Comparison of ENCODE assay signal across 9 cellular contexts in the genomic region with DNA sequence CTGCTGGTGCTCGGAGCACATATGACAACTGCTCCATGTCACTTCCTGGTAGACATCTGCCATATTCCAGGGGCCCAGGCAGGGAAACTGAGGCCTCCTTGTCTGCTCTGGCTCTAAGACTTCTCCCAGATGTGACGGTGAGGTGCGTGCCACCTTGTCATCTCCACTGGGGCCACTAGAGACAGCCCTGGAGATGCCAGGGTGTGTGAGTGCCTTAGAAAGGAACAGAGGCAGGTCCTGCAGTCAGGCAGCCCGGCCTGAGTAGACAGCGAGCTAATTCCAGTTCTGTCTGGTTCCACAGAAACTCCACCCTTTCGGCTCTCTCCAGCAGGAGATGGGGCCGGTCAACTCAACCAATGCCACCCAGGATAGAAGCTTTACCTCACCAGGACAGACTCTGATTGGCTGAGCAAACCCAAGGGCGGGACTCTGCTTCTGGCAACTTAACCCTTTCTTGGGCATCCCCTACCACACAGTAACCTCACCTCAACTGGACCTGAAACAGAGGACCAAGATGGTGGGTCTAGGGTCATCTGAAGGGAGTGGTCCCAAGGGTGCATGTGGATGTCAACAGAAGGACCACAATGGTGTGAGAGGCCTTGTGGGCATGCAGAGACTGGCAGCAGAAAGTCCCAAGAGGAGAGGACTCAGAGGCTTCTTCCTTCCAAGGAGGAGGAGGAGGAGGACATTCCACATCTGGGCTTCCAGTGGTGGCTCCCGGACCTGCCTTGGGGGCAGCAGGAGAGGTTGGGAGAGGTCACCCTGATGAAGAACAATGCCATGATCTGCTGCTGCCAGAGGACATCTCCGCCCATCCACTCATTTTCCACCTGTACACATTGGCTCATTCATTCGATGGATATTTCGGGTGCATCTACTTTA.
DNase-seq lines count a peak whose midpoint lies in the region; ATAC-seq, FAIRE-seq and TF ChIP-seq lines count a peak whose summit lies in the region.
"Had no signal": no experiment of that assay in that cellular context is flagged by ENCODE, and none has a peak within 500 bp of the region (broad histone marks: within the 10 kb centered on the region; RNA-seq: fewer than 3 reads in every experiment).

No MANE protein-coding gene starts in this region.

- H3K79me2 ChIP-seq in DOHH2 (ENCODE audit: control insufficient read depth, low read length) (no peaks in the 10 kb centered on the region), H1 (ENCODE audit: control insufficient read depth in 1 of 2, insufficient read depth in 2 of 2, low read length in 2 of 2) (no peaks in the 10 kb centered on the region)

- H4K5ac ChIP-seq in H1 (ENCODE audit: insufficient read length, low read depth, low read length): no peak overlapping the region

- peak; percentile 12 for DNase-seq in NCI-H82 treated with DMSO at 0.1 percent for 48 hours (lab: John Stamatoyannopoulos, UW; ENCODE audit: unreplicated experiment)
- DNase-seq in H1 (ENCODE audit: low read depth in 1 of 2, low spot score in 2 of 2): peak in 1 of 2 experiments; percentile 66
- no peak for DNase-seq in NCI-H446 (lab: John Stamatoyannopoulos, UW)
- DNase-seq in DMS153 treated with DMSO at 0.1 percent for 48 hours (lab: John Stamatoyannopoulos, UW; ENCODE audit: unreplicated experiment): no peak
- no peak for DNase-seq in amniotic stem cell (lab: John Stamatoyannopoulos, UW)

- H3K14ac ChIP-seq in H1 (ENCODE audit: insufficient read length): no peak overlapping the region

- TF ChIP-seq CTCF in DOHH2 (IDR thresholded peaks at IDR 0.05; ENCODE audit: low read depth, low read length, poor library complexity, severe bottlenecking) (no peak), H1 (IDR thresholded peaks at IDR 0.05; ENCODE audit: control extremely low read depth in 1 of 3, insufficient read depth in 1 of 3, low read depth in 1 of 3, low read length in 3 of 3) (no peak)

- peak overlapping the region; percentile 76 for H4K8ac ChIP-seq in H1 (ENCODE audit: extremely low read depth, insufficient read depth, low read length)

- H3F3A ChIP-seq in DOHH2 (ENCODE audit: control insufficient read depth, insufficient read depth): no peaks in the 10 kb centered on the region

- peak; percentile 48 for FAIRE-seq in H1 (lab: Jason Lieb, UNC)

- H4K20me1 ChIP-seq in DOHH2 (ENCODE audit: control insufficient read depth, insufficient read depth, low read depth, low read length) (no peaks in the 10 kb centered on the region), H1 (replicated peaks in 1 of 2; ENCODE audit: control insufficient read depth in 1 of 2, insufficient read depth in 2 of 2, low read length in 2 of 2) (no peaks in the 10 kb centered on the region)

- H3K56ac ChIP-seq in H1 (replicated peaks; ENCODE audit: insufficient read length, low read depth, low read length): no peak overlapping the region

- no peak overlapping the region for H4K91ac ChIP-seq in H1 (replicated peaks; ENCODE audit: insufficient read length, low read length)

- H3K9me3 ChIP-seq in DOHH2 (ENCODE audit: control insufficient read depth, insufficient read depth, low read length) (no peaks in the 10 kb centered on the region), H1 (ENCODE audit: insufficient read depth in 2 of 2, low read depth in 1 of 2, low read length in 1 of 2) (no peaks in the 10 kb centered on the region), mucosa of stomach (ENCODE audit: control insufficient read depth, low read length) (no peaks in the 10 kb centered on the region)
- H3K9me3 ChIP-seq: neutrophil had no signal

- H3K79me1 ChIP-seq in H1 (ENCODE audit: low read depth, low read length): no peaks in the 10 kb centered on the region

- POLR2A ChIA-PET in H1 (lab: Charles Lee; ENCODE audit: partially characterized antibody): interaction anchor here (0.6 to 0.7 kb wide), 3 partner anchors 16 to 31 kb away, joined by 3 read pairs; no protein-coding TSS in a partner anchor

- H3K9ac ChIP-seq in H1 (replicated peaks in 1 of 4; ENCODE audit: extremely low read depth in 1 of 4, low read depth in 3 of 4, low read length in 3 of 4): peak overlapping the region in 2 of 4 experiments; percentile 21 to 34; a peak in 4 of 7 replicates
- peak overlapping the region; percentile 36 for H3K9ac ChIP-seq in mucosa of stomach (ENCODE audit: low read length)

- no peaks in the 10 kb centered on the region for H3K27me3 ChIP-seq in DOHH2 (ENCODE audit: control insufficient read depth, low read length)
- no peaks in the 10 kb centered on the region for H3K27me3 ChIP-seq in H1 (replicated peaks in 1 of 4; ENCODE audit: control insufficient read depth in 3 of 4, extremely low read depth in 1 of 4, insufficient read depth in 3 of 4, low read length in 3 of 4)
- H3K27me3 ChIP-seq in mucosa of stomach (ENCODE audit: control insufficient read depth, insufficient read depth, low read length): no peaks in the 10 kb centered on the region
- H3K27me3 ChIP-seq: neutrophil had no signal

- H3K4me3 ChIP-seq in DOHH2 (ENCODE audit: low read length) (peak overlapping the region; percentile 27; the same call in 1 of the 2 replicates), H1 (ENCODE audit: extremely low read depth in 1 of 4, insufficient read depth in 2 of 4, low read depth in 3 of 4, low read length in 4 of 4) (peak overlapping the region in 1 of 4 experiments; percentile 14; a peak in 1 of 8 replicates), mucosa of stomach (ENCODE audit: low read length) (no peak overlapping the region)

- H2BK120ac ChIP-seq in H1 (replicated peaks; ENCODE audit: low read depth, low read length): no peak overlapping the region

- peak overlapping the region; percentile 67; the same call in 1 of the 2 replicates for H2BK20ac ChIP-seq in H1 (ENCODE audit: low read length)

- no peaks in the 10 kb centered on the region for H3K36me3 ChIP-seq in DOHH2 (ENCODE audit: control insufficient read depth, low read length)
- no peaks in the 10 kb centered on the region for H3K36me3 ChIP-seq in H1 (ENCODE audit: control insufficient read depth in 2 of 4, insufficient read depth in 4 of 4, low read length in 3 of 4)
- no peaks in the 10 kb centered on the region for H3K36me3 ChIP-seq in mucosa of stomach (ENCODE audit: control insufficient read depth, insufficient read depth, low read length)
- H3K36me3 ChIP-seq: neutrophil had no signal

- no peak for ATAC-seq in HG03097 (IDR thresholded peaks at IDR 0.05; ENCODE audit: low FRiP score, unreplicated experiment)

- no peak for TF ChIP-seq EP300 in H1 (IDR thresholded peaks at IDR 0.05; ENCODE audit: borderline replicate concordance in 1 of 2, low read depth in 2 of 2, low read length in 2 of 2)

- no peak overlapping the region for H3K23ac ChIP-seq in H1 (ENCODE audit: insufficient read length)

- CTCF ChIA-PET in H1 (lab: Charles Lee; ENCODE audit: partially characterized antibody): interaction anchor here (0.7 to 9.1 kb wide), 10 partner anchors 9 to 114 kb away, joined by 3 to 50 read pairs (median 3); no protein-coding TSS in a partner anchor

- no peak overlapping the region for H3K27ac ChIP-seq in DOHH2 (ENCODE audit: low read depth, low read length)
- no peak overlapping the region for H3K27ac ChIP-seq in H1 (ENCODE audit: low read depth, low read length)
- H3K27ac ChIP-seq: neutrophil had no signal

- TF ChIP-seq POLR2A in H1 (IDR thresholded peaks at IDR 0.05; ENCODE audit: control extremely low read depth in 1 of 2, low read depth in 2 of 2, low read length in 2 of 2): peak in 1 of 2 experiments; percentile 57; a peak in 2 of 3 replicates

- no peaks in the 10 kb centered on the region for H3K9me2 ChIP-seq in DOHH2 (replicated peaks; ENCODE audit: control insufficient read depth, low read length)

- H2AK5ac ChIP-seq in H1 (ENCODE audit: low read depth, low read length): peak overlapping the region; percentile 78; the same call in 1 of the 2 replicates

- peak overlapping the region; percentile 29 for H3K4me2 ChIP-seq in DOHH2 (ENCODE audit: low read length)
- H3K4me2 ChIP-seq in H1 (ENCODE audit: insufficient read depth in 1 of 2, low read depth in 2 of 2, low read length in 2 of 2): peak overlapping the region in 1 of 2 experiments; percentile 44; a peak in 3 of 4 replicates

- no peak overlapping the region for H3K4ac ChIP-seq in H1 (replicated peaks; ENCODE audit: insufficient read length, low read depth, low read length)

- no peaks in the 10 kb centered on the region for H3K23me2 ChIP-seq in H1 (ENCODE audit: low read depth, low read length)

- no peak for TF ChIP-seq RAD21 in H1 (IDR thresholded peaks at IDR 0.05 in 1 of 2, conservative IDR thresholded peaks at IDR 0.05 in 1 of 2; ENCODE audit: low read depth in 2 of 2, low read length in 2 of 2)

- H2BK5ac ChIP-seq in H1 (ENCODE audit: low read depth, low read length): no peak overlapping the region

- WGBS in H1 (ENCODE audit: extremely low coverage in 1 of 2, insufficient coverage in 1 of 2, insufficient read length in 1 of 2, insufficient replicate concordance in 2 of 2, low coverage in 1 of 2, low lambda C conversion rate in 2 of 2, missing lambda C conversion rate in 1 of 2), 2 experiments: 70% methylated on average over 12 of the region's 12 CpGs; no CpG with 5 or more reads in 1 of the 2 experiments

- H2BK12ac ChIP-seq in H1 (ENCODE audit: low read depth, low read length): no peak overlapping the region

- H2AFZ ChIP-seq in H1 (ENCODE audit: low read length): no peak overlapping the region

- H3K4me1 ChIP-seq in DOHH2 (ENCODE audit: control insufficient read depth, low read length) (peaks cover 8% of the 10 kb centered on the region), H1 (replicated peaks in 1 of 4; ENCODE audit: control insufficient read depth in 3 of 4, insufficient read depth in 4 of 4, low read length in 3 of 4) (peaks cover 0 to 10% (median 5%) of the 10 kb centered on the region in 4 experiments; a peak in 5 of 7 replicates), mucosa of stomach (ENCODE audit: control insufficient read depth, insufficient read depth, low read length) (peaks cover 7% of the 10 kb centered on the region)

- 0 out of 2 replicates have a peak overlapping the region, but pooled peaks have one; percentile 53 for H2BK15ac ChIP-seq in H1 (ENCODE audit: low read length)

- H3K18ac ChIP-seq in H1 (ENCODE audit: extremely low read depth, low read length): no peak overlapping the region

TF ChIP-seq in H1, 55 proteins besides CTCF, POLR2A, EP300 and RAD21 (continues in another document):
- TF ChIP-seq POLR2AphosphoS5 (IDR thresholded peaks at IDR 0.05; ENCODE audit: low read depth, low read length) (peak; percentile 55; the same call in 1 of the 2 replicates), SIN3A (conservative IDR thresholded peaks at IDR 0.05 in 1 of 2, IDR thresholded peaks at IDR 0.05 in 1 of 2; ENCODE audit: low read depth in 1 of 2, low read length in 2 of 2) (no peak), GABPA (IDR thresholded peaks at IDR 0.05; ENCODE audit: borderline replicate concordance, insufficient read depth, low read length) (no peak), SUZ12 (IDR thresholded peaks at IDR 0.05; ENCODE audit: low read length) (no peak), CBX8 (IDR thresholded peaks at IDR 0.05; ENCODE audit: borderline replicate concordance, low read depth, low read length) (no peak)
